Comparison of ENCODE assay signal across 1 cellular context in the genomic region with DNA sequence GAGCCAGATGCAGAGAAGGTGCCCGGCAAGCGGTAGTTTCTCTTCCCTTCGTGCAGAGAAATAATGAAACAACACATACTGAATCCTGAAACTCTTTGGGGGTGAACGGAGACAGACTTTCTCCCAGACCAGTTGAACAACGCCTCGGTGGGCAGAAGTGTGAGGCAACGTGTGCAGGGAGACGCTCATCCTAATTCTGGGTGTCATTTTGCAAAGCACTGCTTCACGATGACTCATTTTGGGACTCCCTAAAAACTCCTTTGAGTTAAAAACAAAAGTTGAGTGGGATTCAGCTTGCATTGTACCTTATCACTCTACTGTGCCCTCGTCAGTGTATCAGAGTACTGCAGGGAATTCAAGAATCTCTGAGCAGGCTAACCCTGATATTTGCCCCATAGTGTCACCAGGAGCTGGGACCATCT.
TF ChIP-seq lines count a peak whose summit lies in the region.

No MANE protein-coding gene starts in this region.

TF ChIP-seq in HepG2, 621 proteins besides CTCF, POLR2A, EP300 and RAD21 (continued from another document):
- TF ChIP-seq, protein P1, sequence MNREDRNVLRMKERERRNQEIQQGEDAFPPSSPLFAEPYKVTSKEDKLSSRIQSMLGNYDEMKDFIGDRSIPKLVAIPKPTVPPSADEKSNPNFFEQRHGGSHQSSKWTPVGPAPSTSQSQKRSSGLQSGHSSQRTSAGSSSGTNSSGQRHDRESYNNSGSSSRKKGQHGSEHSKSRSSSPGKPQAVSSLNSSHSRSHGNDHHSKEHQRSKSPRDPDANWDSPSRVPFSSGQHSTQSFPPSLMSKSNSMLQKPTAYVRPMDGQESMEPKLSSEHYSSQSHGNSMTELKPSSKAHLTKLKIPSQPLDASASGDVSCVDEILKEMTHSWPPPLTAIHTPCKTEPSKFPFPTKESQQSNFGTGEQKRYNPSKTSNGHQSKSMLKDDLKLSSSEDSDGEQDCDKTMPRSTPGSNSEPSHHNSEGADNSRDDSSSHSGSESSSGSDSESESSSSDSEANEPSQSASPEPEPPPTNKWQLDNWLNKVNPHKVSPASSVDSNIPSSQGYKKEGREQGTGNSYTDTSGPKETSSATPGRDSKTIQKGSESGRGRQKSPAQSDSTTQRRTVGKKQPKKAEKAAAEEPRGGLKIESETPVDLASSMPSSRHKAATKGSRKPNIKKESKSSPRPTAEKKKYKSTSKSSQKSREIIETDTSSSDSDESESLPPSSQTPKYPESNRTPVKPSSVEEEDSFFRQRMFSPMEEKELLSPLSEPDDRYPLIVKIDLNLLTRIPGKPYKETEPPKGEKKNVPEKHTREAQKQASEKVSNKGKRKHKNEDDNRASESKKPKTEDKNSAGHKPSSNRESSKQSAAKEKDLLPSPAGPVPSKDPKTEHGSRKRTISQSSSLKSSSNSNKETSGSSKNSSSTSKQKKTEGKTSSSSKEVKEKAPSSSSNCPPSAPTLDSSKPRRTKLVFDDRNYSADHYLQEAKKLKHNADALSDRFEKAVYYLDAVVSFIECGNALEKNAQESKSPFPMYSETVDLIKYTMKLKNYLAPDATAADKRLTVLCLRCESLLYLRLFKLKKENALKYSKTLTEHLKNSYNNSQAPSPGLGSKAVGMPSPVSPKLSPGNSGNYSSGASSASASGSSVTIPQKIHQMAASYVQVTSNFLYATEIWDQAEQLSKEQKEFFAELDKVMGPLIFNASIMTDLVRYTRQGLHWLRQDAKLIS (CRISPR knock-in tag; IDR thresholded peaks at IDR 0.05) = no peak
- TF ChIP-seq ZNF674 (CRISPR knock-in tag; IDR thresholded peaks at IDR 0.05; ENCODE audit: low read depth) (no peak), ZFP62 (CRISPR knock-in tag; IDR thresholded peaks at IDR 0.05) (no peak), MED8 (CRISPR knock-in tag; IDR thresholded peaks at IDR 0.05; ENCODE audit: insufficient replicate concordance) (no peak), MZF1 (CRISPR knock-in tag; IDR thresholded peaks at IDR 0.05; ENCODE audit: borderline replicate concordance) (no peak), HNRNPUL1 (IDR thresholded peaks at IDR 0.05; ENCODE audit: low read depth, low read length) (no peak), NRL (CRISPR knock-in tag; IDR thresholded peaks at IDR 0.05; ENCODE audit: borderline replicate concordance) (no peak), RFXANK (CRISPR knock-in tag; IDR thresholded peaks at IDR 0.05) (no peak), ZNF761 (CRISPR knock-in tag; conservative IDR thresholded peaks at IDR 0.05) (no peak), POLR2AphosphoS5 (IDR thresholded peaks at IDR 0.05; ENCODE audit: low read depth, low read length) (no peak), RFXAP (CRISPR knock-in tag; IDR thresholded peaks at IDR 0.05; ENCODE audit: borderline replicate concordance) (no peak), ZNF44 (CRISPR knock-in tag; IDR thresholded peaks at IDR 0.05) (no peak), KLF15 (CRISPR knock-in tag; IDR thresholded peaks at IDR 0.05; ENCODE audit: borderline replicate concordance) (no peak)
- TF ChIP-seq, protein P2, sequence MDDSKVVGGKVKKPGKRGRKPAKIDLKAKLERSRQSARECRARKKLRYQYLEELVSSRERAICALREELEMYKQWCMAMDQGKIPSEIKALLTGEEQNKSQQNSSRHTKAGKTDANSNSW (CRISPR knock-in tag; IDR thresholded peaks at IDR 0.05; ENCODE audit: borderline replicate concordance) = no peak
- TF ChIP-seq, protein P3, sequence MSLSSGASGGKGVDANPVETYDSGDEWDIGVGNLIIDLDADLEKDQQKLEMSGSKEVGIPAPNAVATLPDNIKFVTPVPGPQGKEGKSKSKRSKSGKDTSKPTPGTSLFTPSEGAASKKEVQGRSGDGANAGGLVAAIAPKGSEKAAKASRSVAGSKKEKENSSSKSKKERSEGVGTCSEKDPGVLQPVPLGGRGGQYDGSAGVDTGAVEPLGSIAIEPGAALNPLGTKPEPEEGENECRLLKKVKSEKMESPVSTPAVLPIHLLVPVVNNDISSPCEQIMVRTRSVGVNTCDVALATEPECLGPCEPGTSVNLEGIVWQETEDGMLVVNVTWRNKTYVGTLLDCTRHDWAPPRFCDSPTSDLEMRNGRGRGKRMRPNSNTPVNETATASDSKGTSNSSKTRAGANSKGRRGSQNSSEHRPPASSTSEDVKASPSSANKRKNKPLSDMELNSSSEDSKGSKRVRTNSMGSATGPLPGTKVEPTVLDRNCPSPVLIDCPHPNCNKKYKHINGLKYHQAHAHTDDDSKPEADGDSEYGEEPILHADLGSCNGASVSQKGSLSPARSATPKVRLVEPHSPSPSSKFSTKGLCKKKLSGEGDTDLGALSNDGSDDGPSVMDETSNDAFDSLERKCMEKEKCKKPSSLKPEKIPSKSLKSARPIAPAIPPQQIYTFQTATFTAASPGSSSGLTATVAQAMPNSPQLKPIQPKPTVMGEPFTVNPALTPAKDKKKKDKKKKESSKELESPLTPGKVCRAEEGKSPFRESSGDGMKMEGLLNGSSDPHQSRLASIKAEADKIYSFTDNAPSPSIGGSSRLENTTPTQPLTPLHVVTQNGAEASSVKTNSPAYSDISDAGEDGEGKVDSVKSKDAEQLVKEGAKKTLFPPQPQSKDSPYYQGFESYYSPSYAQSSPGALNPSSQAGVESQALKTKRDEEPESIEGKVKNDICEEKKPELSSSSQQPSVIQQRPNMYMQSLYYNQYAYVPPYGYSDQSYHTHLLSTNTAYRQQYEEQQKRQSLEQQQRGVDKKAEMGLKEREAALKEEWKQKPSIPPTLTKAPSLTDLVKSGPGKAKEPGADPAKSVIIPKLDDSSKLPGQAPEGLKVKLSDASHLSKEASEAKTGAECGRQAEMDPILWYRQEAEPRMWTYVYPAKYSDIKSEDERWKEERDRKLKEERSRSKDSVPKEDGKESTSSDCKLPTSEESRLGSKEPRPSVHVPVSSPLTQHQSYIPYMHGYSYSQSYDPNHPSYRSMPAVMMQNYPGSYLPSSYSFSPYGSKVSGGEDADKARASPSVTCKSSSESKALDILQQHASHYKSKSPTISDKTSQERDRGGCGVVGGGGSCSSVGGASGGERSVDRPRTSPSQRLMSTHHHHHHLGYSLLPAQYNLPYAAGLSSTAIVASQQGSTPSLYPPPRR (CRISPR knock-in tag; IDR thresholded peaks at IDR 0.05; ENCODE audit: borderline replicate concordance) = no peak
- TF ChIP-seq, protein P4, sequence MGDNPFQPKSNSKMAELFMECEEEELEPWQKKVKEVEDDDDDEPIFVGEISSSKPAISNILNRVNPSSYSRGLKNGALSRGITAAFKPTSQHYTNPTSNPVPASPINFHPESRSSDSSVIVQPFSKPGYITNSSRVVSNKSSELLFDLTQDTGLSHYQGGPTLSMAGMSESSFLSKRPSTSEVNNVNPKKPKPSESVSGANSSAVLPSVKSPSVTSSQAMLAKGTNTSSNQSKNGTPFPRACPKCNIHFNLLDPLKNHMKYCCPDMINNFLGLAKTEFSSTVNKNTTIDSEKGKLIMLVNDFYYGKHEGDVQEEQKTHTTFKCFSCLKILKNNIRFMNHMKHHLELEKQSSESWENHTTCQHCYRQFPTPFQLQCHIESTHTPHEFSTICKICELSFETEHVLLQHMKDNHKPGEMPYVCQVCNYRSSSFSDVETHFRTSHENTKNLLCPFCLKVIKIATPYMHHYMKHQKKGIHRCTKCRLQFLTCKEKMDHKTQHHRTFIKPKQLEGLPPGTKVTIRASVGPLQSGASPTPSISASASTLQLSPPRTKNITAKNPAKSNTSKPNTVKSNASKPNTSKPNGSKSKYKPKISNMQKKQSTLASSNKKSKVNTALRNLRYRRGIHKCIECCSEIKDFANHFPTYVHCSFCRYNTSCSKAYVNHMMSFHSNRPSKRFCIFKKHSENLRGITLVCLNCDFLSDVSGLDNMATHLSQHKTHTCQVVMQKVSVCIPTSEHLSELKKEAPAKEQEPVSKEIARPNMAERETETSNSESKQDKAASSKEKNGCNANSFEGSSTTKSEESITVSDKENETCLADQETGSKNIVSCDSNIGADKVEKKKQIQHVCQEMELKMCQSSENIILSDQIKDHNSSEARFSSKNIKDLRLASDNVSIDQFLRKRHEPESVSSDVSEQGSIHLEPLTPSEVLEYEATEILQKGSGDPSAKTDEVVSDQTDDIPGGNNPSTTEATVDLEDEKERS (CRISPR knock-in tag; IDR thresholded peaks at IDR 0.05) = no peak
- TF ChIP-seq, protein P5, sequence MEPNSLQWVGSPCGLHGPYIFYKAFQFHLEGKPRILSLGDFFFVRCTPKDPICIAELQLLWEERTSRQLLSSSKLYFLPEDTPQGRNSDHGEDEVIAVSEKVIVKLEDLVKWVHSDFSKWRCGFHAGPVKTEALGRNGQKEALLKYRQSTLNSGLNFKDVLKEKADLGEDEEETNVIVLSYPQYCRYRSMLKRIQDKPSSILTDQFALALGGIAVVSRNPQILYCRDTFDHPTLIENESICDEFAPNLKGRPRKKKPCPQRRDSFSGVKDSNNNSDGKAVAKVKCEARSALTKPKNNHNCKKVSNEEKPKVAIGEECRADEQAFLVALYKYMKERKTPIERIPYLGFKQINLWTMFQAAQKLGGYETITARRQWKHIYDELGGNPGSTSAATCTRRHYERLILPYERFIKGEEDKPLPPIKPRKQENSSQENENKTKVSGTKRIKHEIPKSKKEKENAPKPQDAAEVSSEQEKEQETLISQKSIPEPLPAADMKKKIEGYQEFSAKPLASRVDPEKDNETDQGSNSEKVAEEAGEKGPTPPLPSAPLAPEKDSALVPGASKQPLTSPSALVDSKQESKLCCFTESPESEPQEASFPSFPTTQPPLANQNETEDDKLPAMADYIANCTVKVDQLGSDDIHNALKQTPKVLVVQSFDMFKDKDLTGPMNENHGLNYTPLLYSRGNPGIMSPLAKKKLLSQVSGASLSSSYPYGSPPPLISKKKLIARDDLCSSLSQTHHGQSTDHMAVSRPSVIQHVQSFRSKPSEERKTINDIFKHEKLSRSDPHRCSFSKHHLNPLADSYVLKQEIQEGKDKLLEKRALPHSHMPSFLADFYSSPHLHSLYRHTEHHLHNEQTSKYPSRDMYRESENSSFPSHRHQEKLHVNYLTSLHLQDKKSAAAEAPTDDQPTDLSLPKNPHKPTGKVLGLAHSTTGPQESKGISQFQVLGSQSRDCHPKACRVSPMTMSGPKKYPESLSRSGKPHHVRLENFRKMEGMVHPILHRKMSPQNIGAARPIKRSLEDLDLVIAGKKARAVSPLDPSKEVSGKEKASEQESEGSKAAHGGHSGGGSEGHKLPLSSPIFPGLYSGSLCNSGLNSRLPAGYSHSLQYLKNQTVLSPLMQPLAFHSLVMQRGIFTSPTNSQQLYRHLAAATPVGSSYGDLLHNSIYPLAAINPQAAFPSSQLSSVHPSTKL (CRISPR knock-in tag; IDR thresholded peaks at IDR 0.05) = no peak
- TF ChIP-seq, protein P6, sequence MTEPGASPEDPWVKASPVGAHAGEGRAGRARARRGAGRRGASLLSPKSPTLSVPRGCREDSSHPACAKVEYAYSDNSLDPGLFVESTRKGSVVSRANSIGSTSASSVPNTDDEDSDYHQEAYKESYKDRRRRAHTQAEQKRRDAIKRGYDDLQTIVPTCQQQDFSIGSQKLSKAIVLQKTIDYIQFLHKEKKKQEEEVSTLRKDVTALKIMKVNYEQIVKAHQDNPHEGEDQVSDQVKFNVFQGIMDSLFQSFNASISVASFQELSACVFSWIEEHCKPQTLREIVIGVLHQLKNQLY (CRISPR knock-in tag; IDR thresholded peaks at IDR 0.05) = no peak
